ENCODE assay signal across 33 cellular contexts in genomic region chr11:69180726-69181125, GRCh38. TPM values are rescaled to one million over a fixed set of nuclear protein-coding genes. Genes with fewer than 3 reads are reported as not detected.
"Had no signal": no experiment of that assay in that cellular context is flagged by ENCODE, and none has a peak within 500 bp of the region (broad histone marks: within the 10 kb centered on the region; RNA-seq: fewer than 3 reads in every experiment).

No MANE protein-coding gene starts in this region.

- H3K36me3 Mint-ChIP-seq: activated naive CD4-positive, alpha-beta T cell treated with anti-CD3 and anti-CD28 coated beads, Interleukin-2, amount 10 ng/mL, durations not matched to agents 7 days and 5 days; activated naive CD4-positive, alpha-beta T cell treated with anti-CD3 and anti-CD28 coated beads, Interleukin-2, amount 50 U/mL, for 72 hours; activated naive CD8-positive, alpha-beta T cell treated with anti-CD3 and anti-CD28 coated beads, Interleukin-2, amount 10 ng/mL, durations not matched to agents 7 days and 5 days; brain; WTC11 had no signal

- H3K4me1 Mint-ChIP-seq: activated CD4-positive, alpha-beta memory T cell treated with anti-CD3 and anti-CD28 coated beads, Interleukin-2, amount 10 ng/mL, durations not matched to agents 7 days and 5 days; activated CD4-positive, alpha-beta T cell treated with anti-CD3 and anti-CD28 coated beads, Interleukin-2, amount 10 ng/mL, durations not matched to agents 7 days and 5 days; activated naive CD4-positive, alpha-beta T cell treated with anti-CD3 and anti-CD28 coated beads, Interleukin-2, amount 10 ng/mL, durations not matched to agents 7 days and 5 days; brain; WTC11 had no signal

- H3K4me3 Mint-ChIP-seq: activated CD4-positive, alpha-beta memory T cell treated with anti-CD3 and anti-CD28 coated beads, Interleukin-2, amount 10 ng/mL, durations not matched to agents 7 days and 5 days; activated CD4-positive, alpha-beta T cell treated with anti-CD3 and anti-CD28 coated beads, Interleukin-2, amount 10 ng/mL, durations not matched to agents 7 days and 5 days; activated naive CD4-positive, alpha-beta T cell treated with anti-CD3 and anti-CD28 coated beads, Interleukin-2, amount 10 ng/mL, durations not matched to agents 7 days and 5 days; activated naive CD8-positive, alpha-beta T cell treated with anti-CD3 and anti-CD28 coated beads, Interleukin-2, amount 10 ng/mL, durations not matched to agents 7 days and 5 days; activated T-cell treated with anti-CD3 and anti-CD28 coated beads, Interleukin-2, amount 50 U/mL, for 24 hours; activated T-cell treated with anti-CD3 and anti-CD28 coated beads, Interleukin-2, amount 50 U/mL, for 72 hours; brain; dendritic cell treated with granulocyte-macrophage colony-stimulating factor and Interleukin-4, amounts not matched to agents 40 ng/mL and 50 ng/mL, for 4 days; effector memory CD8-positive, alpha-beta T cell; WTC11 had no signal

- H3K27me3 ChIP-seq: ascending aorta, breast epithelium, cardiac muscle cell, gastroesophageal sphincter had no signal

- DNase-seq: activated CD4-positive, alpha-beta memory T cell treated with anti-CD3 and anti-CD28 coated beads, Interleukin-2, amount 10 ng/mL, durations not matched to agents 7 days and 5 days; activated CD4-positive, alpha-beta T cell treated with anti-CD3 and anti-CD28 coated beads for 1 hour; activated CD4-positive, alpha-beta T cell treated with anti-CD3 and anti-CD28 coated beads for 4 hours; activated CD4-positive, alpha-beta T cell treated with anti-CD3 and anti-CD28 coated beads, Interleukin-2, amount 10 ng/mL, durations not matched to agents 7 days and 5 days; activated CD4-positive, alpha-beta T cell treated with anti-CD3 and anti-CD28 coated beads, Interleukin-2, amount 50 U/mL, for 4 hours; activated CD8-positive, alpha-beta memory T cell treated with anti-CD3 and anti-CD28 coated beads, Interleukin-2, amount 50 U/mL, for 48 hours; activated gamma-delta T cell; activated naive CD4-positive, alpha-beta T cell; activated naive CD4-positive, alpha-beta T cell treated with anti-CD3 and anti-CD28 coated beads, Interleukin-2, amount 10 ng/mL, durations not matched to agents 7 days and 5 days; activated naive CD8-positive, alpha-beta T cell treated with anti-CD3 and anti-CD28 coated beads, Interleukin-2, amount 10 ng/mL, durations not matched to agents 7 days and 5 days; activated T-cell treated with anti-CD3 and anti-CD28 coated beads for 4 hours; activated T-cell treated with anti-CD3 and anti-CD28 coated beads, Interleukin-2, amount 50 U/mL, for 24 hours; activated T-cell treated with anti-CD3 and anti-CD28 coated beads, Interleukin-2, amount 50 U/mL, for 72 hours; central memory CD4-positive, alpha-beta T cell; cerebellar nuclear complex; effector CD4-positive, alpha-beta T cell; effector memory CD8-positive, alpha-beta T cell; esophagus squamous epithelium; foreskin melanocyte; T-helper 2 cell had no signal

- H3K27ac Mint-ChIP-seq: activated CD4-positive, alpha-beta memory T cell treated with anti-CD3 and anti-CD28 coated beads, Interleukin-2, amount 10 ng/mL, durations not matched to agents 7 days and 5 days; activated CD4-positive, alpha-beta T cell treated with anti-CD3 and anti-CD28 coated beads, Interleukin-2, amount 10 ng/mL, durations not matched to agents 7 days and 5 days; activated naive CD4-positive, alpha-beta T cell treated with anti-CD3 and anti-CD28 coated beads, Interleukin-2, amount 10 ng/mL, durations not matched to agents 7 days and 5 days; activated naive CD4-positive, alpha-beta T cell treated with anti-CD3 and anti-CD28 coated beads, Interleukin-2, amount 50 U/mL, for 72 hours; activated naive CD8-positive, alpha-beta T cell treated with anti-CD3 and anti-CD28 coated beads, Interleukin-2, amount 10 ng/mL, durations not matched to agents 7 days and 5 days; activated T-cell treated with anti-CD3 and anti-CD28 coated beads, Interleukin-2, amount 50 U/mL, for 24 hours; activated T-cell treated with anti-CD3 and anti-CD28 coated beads, Interleukin-2, amount 50 U/mL, for 72 hours; dendritic cell treated with granulocyte-macrophage colony-stimulating factor and Interleukin-4, amounts not matched to agents 40 ng/mL and 50 ng/mL, for 4 days; effector memory CD8-positive, alpha-beta T cell; WTC11 had no signal

- ATAC-seq: activated naive CD4-positive, alpha-beta T cell treated with anti-CD3 and anti-CD28 coated beads, Interleukin-2, amount 50 U/mL, for 72 hours; activated T-cell treated with anti-CD3 and anti-CD28 coated beads, Interleukin-2, amount 50 U/mL, for 72 hours; effector memory CD8-positive, alpha-beta T cell; gastroesophageal sphincter; WTC11 had no signal

- H3K27me3 Mint-ChIP-seq: activated CD4-positive, alpha-beta memory T cell treated with anti-CD3 and anti-CD28 coated beads, Interleukin-2, amount 10 ng/mL, durations not matched to agents 7 days and 5 days; brain had no signal

- H3K4me1 ChIP-seq: ascending aorta, breast epithelium, esophagus squamous epithelium, gastroesophageal sphincter had no signal

- H3K36me3 ChIP-seq: ascending aorta, breast epithelium, cardiac muscle cell, esophagus squamous epithelium, gastroesophageal sphincter had no signal

- H3K9me3 Mint-ChIP-seq: activated CD4-positive, alpha-beta T cell treated with anti-CD3 and anti-CD28 coated beads, Interleukin-2, amount 10 ng/mL, durations not matched to agents 7 days and 5 days; activated naive CD4-positive, alpha-beta T cell treated with anti-CD3 and anti-CD28 coated beads, Interleukin-2, amount 10 ng/mL, durations not matched to agents 7 days and 5 days; activated naive CD4-positive, alpha-beta T cell treated with anti-CD3 and anti-CD28 coated beads, Interleukin-2, amount 50 U/mL, for 72 hours; activated T-cell treated with anti-CD3 and anti-CD28 coated beads, Interleukin-2, amount 50 U/mL, for 72 hours; dendritic cell treated with granulocyte-macrophage colony-stimulating factor and Interleukin-4, amounts not matched to agents 40 ng/mL and 50 ng/mL, for 4 days; effector memory CD8-positive, alpha-beta T cell had no signal

- H3K9me3 ChIP-seq: esophagus squamous epithelium had no signal

- H3K4me3 ChIP-seq: ascending aorta, breast epithelium, cardiac muscle cell, coronary artery, esophagus squamous epithelium, gastroesophageal sphincter had no signal

- H3K27ac ChIP-seq: ascending aorta, breast epithelium, cardiac muscle cell, coronary artery, epithelial cell of prostate, esophagus squamous epithelium, gastroesophageal sphincter, VCaP had no signal

RNA-seq across cellular contexts. Expression of gene SMIM38, which starts 25.0 kb away (rescaled TPM):
- total RNA-seq: endothelial cell of umbilical vein, glomerular endothelial cell had no signal
